In the genomic region with DNA sequence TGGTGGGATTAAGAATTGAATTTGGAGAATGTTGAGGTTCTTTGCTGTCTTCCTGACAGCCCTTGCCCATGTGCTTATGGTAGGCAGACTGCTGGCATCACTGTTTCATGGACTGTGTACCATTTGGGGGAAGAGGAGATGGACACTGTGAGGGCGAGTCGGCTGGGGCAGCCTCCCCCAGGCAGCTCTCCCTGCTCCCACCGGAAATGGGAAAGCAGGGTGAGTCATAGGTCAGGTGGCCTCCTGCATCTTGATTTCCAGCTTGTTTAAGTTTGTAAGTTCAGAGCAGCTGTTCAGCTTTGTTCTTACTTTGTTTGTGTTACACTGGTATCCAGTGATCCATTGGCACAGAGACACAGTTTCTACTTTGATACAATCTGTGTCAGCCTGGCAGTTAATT, we compare ENCODE assay signal across 14 cellular contexts.
A peak's percentile ranks its signal among the peaks of the same experiment; 100 is the strongest.
DNase-seq lines count a peak whose midpoint lies in the region; ATAC-seq and FAIRE-seq lines count a peak whose summit lies in the region.
"Had no signal": no experiment of that assay in that cellular context is flagged by ENCODE, and none has a peak within 500 bp of the region (broad histone marks: within the 10 kb centered on the region; RNA-seq: fewer than 3 reads in every experiment).

No MANE protein-coding gene starts in this region.

- ATAC-seq in HG02610 (IDR thresholded peaks at IDR 0.05; ENCODE audit: unreplicated experiment), result no peak
- ATAC-seq: activated CD8-positive, alpha-beta memory T cell treated with anti-CD3 and anti-CD28 coated beads, Interleukin-2, amount 10 ng/mL, durations not matched to agents 7 days and 5 days; natural killer cell treated with Interleukin-12 subunit alpha and Interleukin-12 subunit beta and Interleukin-15 and Interleukin-18, amount 100 ng/mL, for 72 hours had no signal

- DNase-seq in NCI-H2171 treated with DMSO at 0.1 percent for 48 hours (lab: John Stamatoyannopoulos, UW) (peak; percentile 40), NCI-H2171 (lab: John Stamatoyannopoulos, UW) (no peak), SW 1271 (lab: John Stamatoyannopoulos, UW) (peak; percentile 29 to 62), fibroblast of the conjunctiva (ENCODE audit: low read depth) (peak; percentile 63), urothelium cell line (ENCODE audit: low spot score) (peak; percentile 80), HuH-7.5 (ENCODE audit: low spot score) (no peak), HT-29 (ENCODE audit: low spot score) (no peak)
- DNase-seq: activated CD8-positive, alpha-beta memory T cell treated with anti-CD3 and anti-CD28 coated beads, Interleukin-2, amount 10 ng/mL, durations not matched to agents 7 days and 5 days; hypothalamus; NCI-H1436; stimulated activated CD4-positive, alpha-beta T cell treated with anti-CD3 and anti-CD28 coated beads, Interleukin-4, amount 100 ng/mL, for 4 hours; testis had no signal

- FAIRE-seq in urothelium cell line (lab: Jason Lieb, UNC), result peak; percentile 56

Comparison
In these comparisons a context has a peak if more than half of its experiments do, and no peak if none do; other contexts are left out.
1. DNase-seq: peak in NCI-H2171 treated with DMSO at 0.1 percent for 48 hours (single experiment), SW 1271 (2 of 2), fibroblast of the conjunctiva (single experiment) and urothelium cell line (single experiment); none in NCI-H2171 (single experiment), HuH-7.5 (single experiment) and HT-29 (single experiment).